In the genomic region with DNA sequence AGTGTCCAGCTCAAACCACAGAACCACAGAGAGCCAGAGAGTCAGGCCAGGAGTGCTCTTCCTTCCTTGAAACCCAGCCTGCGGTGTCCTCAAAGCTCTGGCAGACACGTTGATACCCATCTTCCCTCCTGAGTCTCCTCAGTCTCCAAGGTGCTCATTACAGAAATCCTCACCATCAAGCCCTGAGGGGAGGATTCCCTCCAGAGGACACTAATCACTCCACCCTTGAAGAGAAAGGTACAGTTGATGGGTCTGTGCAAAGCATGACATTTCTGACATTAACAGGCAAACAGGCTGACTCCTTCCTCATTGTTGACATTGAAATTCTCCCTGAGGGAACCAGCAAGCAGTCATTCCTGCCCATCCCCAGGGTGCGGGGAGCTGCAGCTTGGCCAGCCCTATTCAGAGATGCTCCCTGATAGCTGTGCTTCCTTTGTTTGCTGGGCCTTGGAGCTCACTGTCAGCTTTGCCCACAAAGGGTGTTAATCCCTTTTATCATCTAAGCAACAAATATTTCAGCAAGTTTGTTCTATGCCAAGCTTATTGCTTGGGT, we compare ENCODE assay signal across 21 cellular contexts.
DNase-seq lines count a peak whose midpoint lies in the region; ATAC-seq and TF ChIP-seq lines count a peak whose summit lies in the region.
"Had no signal": no experiment of that assay in that cellular context is flagged by ENCODE, and none has a peak within 500 bp of the region (broad histone marks: within the 10 kb centered on the region; RNA-seq: fewer than 3 reads in every experiment).

No MANE protein-coding gene starts in this region.

- H3K36me3 Mint-ChIP-seq in GM23338 (ENCODE audit: low read depth): no peaks in the 10 kb centered on the region
- H3K36me3 Mint-ChIP-seq in chondrocyte (ENCODE audit: low read depth): no peaks in the 10 kb centered on the region
- peaks cover 6% of the 10 kb centered on the region for H3K36me3 Mint-ChIP-seq in osteocyte (ENCODE audit: unreplicated experiment)
- H3K36me3 Mint-ChIP-seq: CD14-positive monocyte had no signal

- H4K20me1 ChIP-seq in GM23338 (replicated peaks; ENCODE audit: insufficient read depth): no peaks in the 10 kb centered on the region

- H3F3A ChIP-seq in GM23338 (replicated peaks; ENCODE audit: low read depth): no peaks in the 10 kb centered on the region

- H3K4me1 ChIP-seq in GM23338 (ENCODE audit: insufficient read depth): no peaks in the 10 kb centered on the region
- H3K4me1 ChIP-seq in adrenal gland (replicated peaks in 1 of 2): no peaks in the 10 kb centered on the region

- DNase-seq in GM23338 (ENCODE audit: low spot score): no peak
- DNase-seq in NCI-H146 (lab: John Stamatoyannopoulos, UW): peak; percentile 70
- DNase-seq in chondrocyte (ENCODE audit: low spot score): no peak
- DNase-seq in osteocyte (ENCODE audit: extremely low spot score, unreplicated experiment): no peak
- DNase-seq in NCI-H510A (lab: John Stamatoyannopoulos, UW): no peak
- no peak for DNase-seq in adrenal gland
- no peak for DNase-seq in GM03348 (ENCODE audit: low spot score)
- DNase-seq: DND-41; GDM1; GOT3; Kasumi-1; NCI-H1092 treated with DMSO at 0.1 percent for 48 hours; NCI-H187; NCI-H446; NCI-H748 treated with DMSO at 0.1 percent for 48 hours; NK-92 treated with Interleukin-12 subunit alpha and Interleukin-12 subunit beta, amount 100 ng/mL, for 24 hours; SHP77; SK-N-SH had no signal

- H3K79me2 ChIP-seq in GM23338 (replicated peaks; ENCODE audit: insufficient read depth): no peaks in the 10 kb centered on the region

- H3K4me3 Mint-ChIP-seq in GM23338: no peak overlapping the region
- no peak overlapping the region for H3K4me3 Mint-ChIP-seq in chondrocyte (ENCODE audit: unreplicated experiment)
- H3K4me3 Mint-ChIP-seq in osteocyte (ENCODE audit: unreplicated experiment): no peak overlapping the region
- H3K4me3 Mint-ChIP-seq: CD14-positive monocyte had no signal

- H3K4me2 ChIP-seq in GM23338: no peak overlapping the region
- H3K4me2 ChIP-seq: SK-N-SH had no signal

- 79 to 91% (median 84%) methylated on average over 3 of the region's 3 CpGs for WGBS in adrenal gland, 4 donors

- ATAC-seq in GM23338 (peak; percentile 58), GM18870 (IDR thresholded peaks at IDR 0.05; ENCODE audit: unreplicated experiment) (no peak)
- ATAC-seq: HCT116 had no signal

- no peaks in the 10 kb centered on the region; the same call in 1 of the 3 replicates for H3K9me3 Mint-ChIP-seq in GM23338
- no peaks in the 10 kb centered on the region for H3K9me3 Mint-ChIP-seq in chondrocyte (ENCODE audit: low read depth)
- H3K9me3 Mint-ChIP-seq in osteocyte (ENCODE audit: unreplicated experiment): no peaks in the 10 kb centered on the region
- H3K9me3 Mint-ChIP-seq: CD14-positive monocyte had no signal

- H2AFZ ChIP-seq in GM23338: no peak overlapping the region

- H3K27me3 ChIP-seq in GM23338 (ENCODE audit: insufficient read depth) (no peaks in the 10 kb centered on the region), adrenal gland (no peaks in the 10 kb centered on the region)

- H3K27ac ChIP-seq in GM23338 (ENCODE audit: low read depth) (no peak overlapping the region), adrenal gland (no peak overlapping the region)

- H3K36me3 ChIP-seq in GM23338 (ENCODE audit: insufficient read depth) (no peaks in the 10 kb centered on the region), adrenal gland (replicated peaks in 1 of 2) (no peaks in the 10 kb centered on the region)

- H3K4me1 Mint-ChIP-seq in GM23338 (peaks cover 2% of the 10 kb centered on the region; the same call in 2 of the 3 replicates), chondrocyte (ENCODE audit: low read depth) (peaks cover 35% of the 10 kb centered on the region), osteocyte (ENCODE audit: unreplicated experiment) (peaks cover 35% of the 10 kb centered on the region)
- H3K4me1 Mint-ChIP-seq: CD14-positive monocyte had no signal

- H3K9me2 ChIP-seq in GM23338 (ENCODE audit: insufficient read depth): no peaks in the 10 kb centered on the region
- H3K9me2 ChIP-seq: SK-N-SH had no signal

- TF ChIP-seq CTCF in GM23338 (conservative IDR thresholded peaks at IDR 0.05; ENCODE audit: low read depth in 2 of 2) (no peak), chondrocyte (IDR thresholded peaks at IDR 0.05) (no peak), osteocyte (IDR thresholded peaks at IDR 0.05) (no peak), adrenal gland (IDR thresholded peaks at IDR 0.05) (no peak)

- peaks cover 2% of the 10 kb centered on the region for H3K27me3 Mint-ChIP-seq in GM23338 (ENCODE audit: insufficient read depth, low read depth, poor library complexity)
- peaks cover 3% of the 10 kb centered on the region for H3K27me3 Mint-ChIP-seq in chondrocyte (ENCODE audit: low read depth)
- no peaks in the 10 kb centered on the region for H3K27me3 Mint-ChIP-seq in osteocyte (ENCODE audit: unreplicated experiment)

- H3K4me3 ChIP-seq in GM23338 (no peak overlapping the region), adrenal gland (no peak overlapping the region)

- TF ChIP-seq POLR2A in adrenal gland (IDR thresholded peaks at IDR 0.05): no peak

- H3K27ac Mint-ChIP-seq in GM23338 (no peak overlapping the region), chondrocyte (ENCODE audit: unreplicated experiment) (peak overlapping the region; percentile 5), osteocyte (ENCODE audit: unreplicated experiment) (peak overlapping the region; percentile 18)
- H3K27ac Mint-ChIP-seq: CD14-positive monocyte had no signal

- intact Hi-C loops in adrenal gland (cut with DNase I): no loop called here

- no peaks in the 10 kb centered on the region for H3K9me3 ChIP-seq in adrenal gland (replicated peaks in 1 of 3)
- H3K9me3 ChIP-seq: SK-N-SH had no signal

TF ChIP-seq in GM23338, 12 proteins besides CTCF, POLR2A, EP300 and RAD21 (continues in another document):
- no peak for TF ChIP-seq JUNB (IDR thresholded peaks at IDR 0.05; ENCODE audit: unreplicated experiment)
- TF ChIP-seq EZH2phosphoT487 (IDR thresholded peaks at IDR 0.05; ENCODE audit: unreplicated experiment): no peak
- no peak for TF ChIP-seq STAT1 (IDR thresholded peaks at IDR 0.05; ENCODE audit: unreplicated experiment)
- no peak for TF ChIP-seq POLR2AphosphoS5 (IDR thresholded peaks at IDR 0.05; ENCODE audit: low read depth)
- no peak for TF ChIP-seq ZNF114 (CRISPR knock-in tag; IDR thresholded peaks at IDR 0.05)
- TF ChIP-seq EZH2 (IDR thresholded peaks at IDR 0.05; ENCODE audit: low read depth, unreplicated experiment): no peak
- TF ChIP-seq, protein P1, sequence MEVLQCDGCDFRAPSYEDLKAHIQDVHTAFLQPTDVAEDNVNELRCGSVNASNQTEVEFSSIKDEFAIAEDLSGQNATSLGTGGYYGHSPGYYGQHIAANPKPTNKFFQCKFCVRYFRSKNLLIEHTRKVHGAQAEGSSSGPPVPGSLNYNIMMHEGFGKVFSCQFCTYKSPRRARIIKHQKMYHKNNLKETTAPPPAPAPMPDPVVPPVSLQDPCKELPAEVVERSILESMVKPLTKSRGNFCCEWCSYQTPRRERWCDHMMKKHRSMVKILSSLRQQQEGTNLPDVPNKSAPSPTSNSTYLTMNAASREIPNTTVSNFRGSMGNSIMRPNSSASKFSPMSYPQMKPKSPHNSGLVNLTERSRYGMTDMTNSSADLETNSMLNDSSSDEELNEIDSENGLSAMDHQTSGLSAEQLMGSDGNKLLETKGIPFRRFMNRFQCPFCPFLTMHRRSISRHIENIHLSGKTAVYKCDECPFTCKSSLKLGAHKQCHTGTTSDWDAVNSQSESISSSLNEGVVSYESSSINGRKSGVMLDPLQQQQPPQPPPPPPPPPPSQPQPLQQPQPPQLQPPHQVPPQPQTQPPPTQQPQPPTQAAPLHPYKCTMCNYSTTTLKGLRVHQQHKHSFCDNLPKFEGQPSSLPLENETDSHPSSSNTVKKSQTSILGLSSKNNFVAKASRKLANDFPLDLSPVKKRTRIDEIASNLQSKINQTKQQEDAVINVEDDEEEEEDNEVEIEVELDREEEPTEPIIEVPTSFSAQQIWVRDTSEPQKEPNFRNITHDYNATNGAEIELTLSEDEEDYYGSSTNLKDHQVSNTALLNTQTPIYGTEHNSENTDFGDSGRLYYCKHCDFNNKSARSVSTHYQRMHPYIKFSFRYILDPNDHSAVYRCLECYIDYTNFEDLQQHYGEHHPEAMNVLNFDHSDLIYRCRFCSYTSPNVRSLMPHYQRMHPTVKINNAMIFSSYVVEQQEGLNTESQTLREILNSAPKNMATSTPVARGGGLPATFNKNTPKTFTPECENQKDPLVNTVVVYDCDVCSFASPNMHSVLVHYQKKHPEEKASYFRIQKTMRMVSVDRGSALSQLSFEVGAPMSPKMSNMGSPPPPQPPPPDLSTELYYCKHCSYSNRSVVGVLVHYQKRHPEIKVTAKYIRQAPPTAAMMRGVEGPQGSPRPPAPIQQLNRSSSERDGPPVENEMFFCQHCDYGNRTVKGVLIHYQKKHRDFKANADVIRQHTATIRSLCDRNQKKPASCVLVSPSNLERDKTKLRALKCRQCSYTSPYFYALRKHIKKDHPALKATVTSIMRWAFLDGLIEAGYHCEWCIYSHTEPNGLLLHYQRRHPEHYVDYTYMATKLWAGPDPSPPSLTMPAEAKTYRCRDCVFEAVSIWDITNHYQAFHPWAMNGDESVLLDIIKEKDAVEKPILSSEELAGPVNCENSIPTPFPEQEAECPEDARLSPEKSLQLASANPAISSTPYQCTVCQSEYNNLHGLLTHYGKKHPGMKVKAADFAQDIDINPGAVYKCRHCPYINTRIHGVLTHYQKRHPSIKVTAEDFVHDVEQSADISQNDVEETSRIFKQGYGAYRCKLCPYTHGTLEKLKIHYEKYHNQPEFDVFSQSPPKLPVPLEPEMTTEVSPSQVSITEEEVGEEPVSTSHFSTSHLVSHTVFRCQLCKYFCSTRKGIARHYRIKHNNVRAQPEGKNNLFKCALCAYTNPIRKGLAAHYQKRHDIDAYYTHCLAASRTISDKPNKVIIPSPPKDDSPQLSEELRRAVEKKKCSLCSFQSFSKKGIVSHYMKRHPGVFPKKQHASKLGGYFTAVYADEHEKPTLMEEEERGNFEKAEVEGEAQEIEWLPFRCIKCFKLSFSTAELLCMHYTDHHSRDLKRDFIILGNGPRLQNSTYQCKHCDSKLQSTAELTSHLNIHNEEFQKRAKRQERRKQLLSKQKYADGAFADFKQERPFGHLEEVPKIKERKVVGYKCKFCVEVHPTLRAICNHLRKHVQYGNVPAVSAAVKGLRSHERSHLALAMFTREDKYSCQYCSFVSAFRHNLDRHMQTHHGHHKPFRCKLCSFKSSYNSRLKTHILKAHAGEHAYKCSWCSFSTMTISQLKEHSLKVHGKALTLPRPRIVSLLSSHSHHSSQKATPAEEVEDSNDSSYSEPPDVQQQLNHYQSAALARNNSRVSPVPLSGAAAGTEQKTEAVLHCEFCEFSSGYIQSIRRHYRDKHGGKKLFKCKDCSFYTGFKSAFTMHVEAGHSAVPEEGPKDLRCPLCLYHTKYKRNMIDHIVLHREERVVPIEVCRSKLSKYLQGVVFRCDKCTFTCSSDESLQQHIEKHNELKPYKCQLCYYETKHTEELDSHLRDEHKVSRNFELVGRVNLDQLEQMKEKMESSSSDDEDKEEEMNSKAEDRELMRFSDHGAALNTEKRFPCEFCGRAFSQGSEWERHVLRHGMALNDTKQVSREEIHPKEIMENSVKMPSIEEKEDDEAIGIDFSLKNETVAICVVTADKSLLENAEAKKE (CRISPR knock-in tag; IDR thresholded peaks at IDR 0.05): no peak
- no peak for TF ChIP-seq CREB1 (CRISPR knock-in tag; IDR thresholded peaks at IDR 0.05; ENCODE audit: low read depth)
